Comparison of ENCODE assay signal across 26 cellular contexts in the genomic region with DNA sequence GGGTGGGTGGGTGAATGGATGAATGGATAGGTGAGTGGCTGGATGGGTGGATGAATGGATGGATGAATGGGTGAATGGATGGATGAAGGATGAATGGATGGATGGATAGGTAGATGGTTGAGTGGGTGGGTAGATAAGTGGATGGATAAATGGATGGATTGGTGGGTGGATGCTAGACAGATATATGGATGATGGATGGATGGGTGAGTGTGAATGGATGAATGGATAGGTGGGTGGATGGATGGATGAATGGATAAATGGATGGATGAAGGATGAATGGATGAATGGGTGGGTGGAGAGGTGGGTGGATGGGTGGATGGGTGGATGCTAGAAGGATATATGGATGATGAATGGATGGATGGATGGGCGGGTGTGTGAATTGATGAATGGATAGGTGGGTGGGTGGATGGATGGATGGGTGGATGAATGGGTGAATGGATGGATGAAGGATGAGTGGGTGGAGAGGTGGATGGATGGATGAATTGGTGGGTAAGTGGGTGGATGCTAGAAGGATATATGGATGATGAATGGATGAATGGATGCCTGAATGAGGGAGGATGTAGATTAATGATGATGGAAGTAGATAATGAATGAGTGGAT.
"Had no signal": no experiment of that assay in that cellular context is flagged by ENCODE, and none has a peak within 500 bp of the region (broad histone marks: within the 10 kb centered on the region; RNA-seq: fewer than 3 reads in every experiment).

No MANE protein-coding gene starts in this region.

- H3K4me1 ChIP-seq: lower lobe of right lung, prostate gland, transverse colon had no signal

- H3K36me3 ChIP-seq: gastrocnemius medialis, lower lobe of right lung, pancreas, prostate gland, stomach, thoracic aorta, transverse colon had no signal

- H3K27me3 ChIP-seq: hepatocyte, neural progenitor cell, pancreas had no signal

- H3K4me3 ChIP-seq: dorsolateral prefrontal cortex, esophagus muscularis mucosa, gastrocnemius medialis, hepatocyte, left ventricle myocardium inferior, lower lobe of right lung, neural progenitor cell, pancreas, prostate gland, stomach, thoracic aorta, transverse colon had no signal

- H3K27ac ChIP-seq: epithelial cell of prostate, gastrocnemius medialis, hepatocyte, lower lobe of right lung, neural progenitor cell, pancreas, prostate gland, stomach had no signal

- H3K9me3 ChIP-seq: gastrocnemius medialis, lower lobe of right lung, pancreas, prostate gland, thoracic aorta had no signal

- H3K9me3 Mint-ChIP-seq: natural killer cell treated with Interleukin-12 subunit alpha and Interleukin-12 subunit beta and Interleukin-15 and Interleukin-18, amount 100 ng/mL, for 72 hours had no signal

- H3K36me3 Mint-ChIP-seq: stimulated activated memory B cell treated with anti-CD40 and anti-IgM and Interleukin-4, amounts not matched to agents 10 μg/mL and 1 μg/mL and 100 μg/mL, for 72 hours had no signal

- H3K4me3 Mint-ChIP-seq: memory B cell; natural killer cell treated with Interleukin-12 subunit alpha and Interleukin-12 subunit beta and Interleukin-15 and Interleukin-18, amount 100 ng/mL, for 72 hours; neural progenitor cell; stimulated activated memory B cell treated with anti-CD40 and anti-IgM and Interleukin-4, amounts not matched to agents 10 μg/mL and 1 μg/mL and 100 μg/mL, for 72 hours had no signal

- H3K27ac Mint-ChIP-seq: memory B cell; natural killer cell treated with Interleukin-12 subunit alpha and Interleukin-12 subunit beta and Interleukin-15 and Interleukin-18, amount 100 ng/mL, for 72 hours; neural progenitor cell; stimulated activated memory B cell treated with anti-CD40 and anti-IgM and Interleukin-4, amounts not matched to agents 10 μg/mL and 1 μg/mL and 100 μg/mL, for 72 hours had no signal

- FAIRE-seq: kidney, pancreas had no signal

- DNase-seq: cortex of kidney; effector CD8-positive, alpha-beta T cell; gastrocnemius medialis; kidney; left cardiac atrium; lower lobe of right lung; midbrain; nucleus accumbens; stimulated activated CD4-positive, alpha-beta T cell treated with anti-CD3 and anti-CD28 coated beads, Interleukin-15, amount 100 ng/mL, for 24 hours; stimulated activated CD4-positive, alpha-beta T cell treated with anti-CD3 and anti-CD28 coated beads, Interleukin-1b, Interleukin-23, amount 100 ng/mL, for 48 hours; stimulated activated CD4-positive, alpha-beta T cell treated with anti-CD3 and anti-CD28 coated beads, Interleukin-4, amount 100 ng/mL, for 24 hours; substantia nigra; transverse colon had no signal

- H3K4me1 Mint-ChIP-seq: memory B cell; stimulated activated memory B cell treated with anti-CD40 and anti-IgM and Interleukin-4, amounts not matched to agents 10 μg/mL and 1 μg/mL and 100 μg/mL, for 72 hours had no signal
